ENCODE assay signal across 8 cellular contexts in the genomic region with DNA sequence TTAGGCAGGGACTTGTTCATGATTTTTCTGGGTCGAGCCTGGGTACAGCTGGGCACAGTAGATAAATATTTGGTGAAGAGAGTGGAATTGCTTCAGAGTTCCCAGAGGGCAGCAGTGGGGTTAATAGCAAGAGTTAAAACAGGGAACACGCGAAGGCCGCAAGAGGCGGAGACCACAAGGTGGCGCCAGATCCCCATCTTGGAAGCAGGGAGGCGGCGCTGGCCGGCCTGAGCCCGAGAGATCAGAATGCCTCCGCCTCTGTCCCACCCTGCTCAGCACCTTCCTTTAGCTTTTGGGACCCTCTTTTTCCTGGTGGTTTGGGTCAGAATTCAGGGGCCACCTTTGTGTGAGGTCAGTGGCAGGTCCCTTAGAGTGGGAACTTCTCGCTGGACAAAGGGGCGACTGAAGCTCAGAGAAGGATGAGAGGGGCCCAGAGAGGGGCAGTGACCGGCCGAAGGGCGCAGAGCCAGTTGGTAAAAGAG. TPM values are rescaled to one million over a fixed set of nuclear protein-coding genes. Genes with fewer than 3 reads are reported as not detected.
DNase-seq lines count a peak whose midpoint lies in the region; ATAC-seq and TF ChIP-seq lines count a peak whose summit lies in the region.

No MANE protein-coding gene starts in this region.

- no peaks in the 10 kb centered on the region for H3K9me3 ChIP-seq in CD8-positive, alpha-beta memory T cell (ENCODE audit: low read length)

- no peak overlapping the region for H3K4me3 Mint-ChIP-seq in CD8-positive, alpha-beta memory T cell
- 0 out of 2 replicates have a peak overlapping the region, but pooled peaks have one; percentile 15 for H3K4me3 Mint-ChIP-seq in HFFc6

- POLR2A ChIA-PET in CD8-positive, alpha-beta memory T cell (lab: Charles Lee): no interaction called here

- no peaks in the 10 kb centered on the region for H3K27me3 ChIP-seq in CD8-positive, alpha-beta memory T cell (ENCODE audit: insufficient read depth, low read length, poor library complexity, severe bottlenecking)

- H3K36me3 Mint-ChIP-seq in CD8-positive, alpha-beta memory T cell: peaks cover 0 to 1% (median 0%) of the 10 kb centered on the region in 3 donors
- no peaks in the 10 kb centered on the region for H3K36me3 Mint-ChIP-seq in HFFc6 (ENCODE audit: low read depth)

- DNase-seq in CD8-positive, alpha-beta memory T cell: peak; percentile 57 to 81 (median 74)
- DNase-seq in HFFc6 (peak; percentile 68), NCI-H82 treated with DMSO at 0.1 percent for 48 hours (lab: John Stamatoyannopoulos, UW; ENCODE audit: unreplicated experiment) (peak; percentile 58), mesenteric fat pad (ENCODE audit: low spot score) (peak; percentile 95)
- DNase-seq in activated CD8-positive, alpha-beta memory T cell treated with anti-CD3 and anti-CD28 coated beads for 1 hour (ENCODE audit: extremely low read depth in 1 of 2, low read depth in 1 of 2): peak; percentile 57 to 77
- peak; percentile 77 for DNase-seq in effector CD8-positive, alpha-beta T cell (lab: John Stamatoyannopoulos, UW)
- DNase-seq in stimulated activated CD8-positive, alpha-beta memory T cell treated with anti-CD3 and anti-CD28 coated beads, Interleukin-15, amount 100 ng/mL, for 48 hours (ENCODE audit: low read depth in 2 of 2): peak; percentile 59 to 61

- no peaks in the 10 kb centered on the region for H3K9me3 Mint-ChIP-seq in CD8-positive, alpha-beta memory T cell
- no peaks in the 10 kb centered on the region for H3K9me3 Mint-ChIP-seq in HFFc6

- H3K27me3 Mint-ChIP-seq in CD8-positive, alpha-beta memory T cell: peaks cover 14 to 24% of the 10 kb centered on the region in 2 donors
- H3K27me3 Mint-ChIP-seq in HFFc6 (ENCODE audit: insufficient read depth): no peaks in the 10 kb centered on the region

- ATAC-seq in GM18870 (IDR thresholded peaks at IDR 0.05; ENCODE audit: unreplicated experiment): no peak

- H3K27ac Mint-ChIP-seq in CD8-positive, alpha-beta memory T cell: no peak overlapping the region
- H3K27ac Mint-ChIP-seq in HFFc6: peak overlapping the region; percentile 65

- CTCF ChIA-PET in CD8-positive, alpha-beta memory T cell (lab: Charles Lee): interaction anchor here (0.7 to 13.4 kb wide), 8 partner anchors 12 to 112 kb away, joined by 3 to 154 read pairs (median 4); no protein-coding TSS in a partner anchor

- H3K4me1 ChIP-seq in CD8-positive, alpha-beta memory T cell (ENCODE audit: insufficient read depth, low read length): no peaks in the 10 kb centered on the region

- H3K4me1 Mint-ChIP-seq in CD8-positive, alpha-beta memory T cell: peaks cover 0 to 3% (median 0%) of the 10 kb centered on the region in 3 donors
- peaks cover 55% of the 10 kb centered on the region for H3K4me1 Mint-ChIP-seq in HFFc6 (ENCODE audit: low read depth)

- no peaks in the 10 kb centered on the region for H3K36me3 ChIP-seq in CD8-positive, alpha-beta memory T cell (ENCODE audit: insufficient read depth, low read length)

- no peak overlapping the region for H3K27ac ChIP-seq in CD8-positive, alpha-beta memory T cell (ENCODE audit: low read depth, low read length)

- H3K4me3 ChIP-seq in CD8-positive, alpha-beta memory T cell (ENCODE audit: low read length): no peak overlapping the region

- TF ChIP-seq CTCF in HFFc6 (IDR thresholded peaks at IDR 0.05): peak; percentile 99

RNA-seq across cellular contexts. Expression of a gene that starts 6.5 kb away (rescaled TPM):
- not detected for total RNA-seq in CD8-positive, alpha-beta memory T cell
- polyA plus RNA-seq in CD8-positive, alpha-beta memory T cell: not detected
- total RNA-seq in HFFc6 (2021; fragmentation: NEBNext Ultra II Directional; extraction: Animal tissue kit (Norgen Biotek cat#: 25700)): under 1 TPM in 4 of 6 experiments, not detected in 2; 0.05 to 0.33 (median 0.13) TPM
- 4.0 TPM for total RNA-seq in mesenteric fat pad
